In genomic region chr1:205147191-205147590, GRCh38 we compare ENCODE assay signal across 20 cellular contexts. TPM values are rescaled to one million over a fixed set of nuclear protein-coding genes. Genes with fewer than 3 reads are reported as not detected.
DNase-seq lines count a peak whose midpoint lies in the region; ATAC-seq, FAIRE-seq and TF ChIP-seq lines count a peak whose summit lies in the region.
"Had no signal": no experiment of that assay in that cellular context is flagged by ENCODE, and none has a peak within 500 bp of the region (broad histone marks: within the 10 kb centered on the region; RNA-seq: fewer than 3 reads in every experiment).

No MANE protein-coding gene starts in this region.

- POLR2A ChIA-PET in CD4-positive, alpha-beta T cell (lab: Charles Lee), result interaction anchor here (1.2 kb wide), 1 partner anchor 25 kb away, joined by 3 read pairs; the partner anchor contains the start of gene RBBP5

- no peak overlapping the region for H3K4me3 Mint-ChIP-seq in CD4-positive, alpha-beta T cell
- H3K4me3 Mint-ChIP-seq: effector memory CD8-positive, alpha-beta T cell; H9; memory B cell had no signal

- intact Hi-C loops in adrenal gland (cut with DNase I), result no loop called here
- intact Hi-C loops in sciatic nerve (cut with DNase I), result no loop called here
- intact Hi-C loops in CD4-positive, alpha-beta T cell (cut with DNase I, micrococcal nuclease), result no loop called here

- H3K9me3 ChIP-seq in adrenal gland (replicated peaks in 1 of 3) (no peaks in the 10 kb centered on the region), BE2C (no peaks in the 10 kb centered on the region)
- H3K9me3 ChIP-seq in CD4-positive, alpha-beta T cell (ENCODE audit: control insufficient read depth, low read length), result no peaks in the 10 kb centered on the region
- H3K9me3 ChIP-seq: ascending aorta had no signal

- TF ChIP-seq POLR2A in H54 (IDR thresholded peaks at IDR 0.05; ENCODE audit: low read depth, low read length), result no peak
- no peak for TF ChIP-seq POLR2A in adrenal gland (IDR thresholded peaks at IDR 0.05)

- peak; percentile 78 for DNase-seq in A172 (ENCODE audit: low spot score)
- peak; percentile 23 for DNase-seq in H54 (ENCODE audit: insufficient read length, low spot score)
- peak in 6 of 7 donors; percentile 53 to 71 (median 65) for DNase-seq in adrenal gland
- DNase-seq in fibroblast of villous mesenchyme (ENCODE audit: low read depth), result peak; percentile 44
- no peak for DNase-seq in sciatic nerve (ENCODE audit: low spot score)
- DNase-seq in activated CD4-positive, alpha-beta T cell treated with anti-CD3 and anti-CD28 coated beads, Interleukin-2, amount 50 U/mL, for 1 hour, result no peak
- DNase-seq in CD4-positive, alpha-beta T cell, result no peak
- no peak for DNase-seq in BE2C
- DNase-seq: activated CD8-positive, alpha-beta memory T cell treated with anti-CD3 and anti-CD28 coated beads, Interleukin-2, amount 50 U/mL, for 4 hours; AML-193; DMS79; effector memory CD8-positive, alpha-beta T cell; H9; hypothalamus; NCI-H1105 treated with DMSO at 0.1 percent for 48 hours; NCI-H510A; nucleus accumbens; stimulated activated CD8-positive, alpha-beta memory T cell treated with anti-CD3 and anti-CD28 coated beads, Interleukin-4, amount 100 ng/mL, for 48 hours had no signal

- no peaks in the 10 kb centered on the region for H3K9me3 Mint-ChIP-seq in CD4-positive, alpha-beta T cell
- H3K9me3 Mint-ChIP-seq: effector memory CD8-positive, alpha-beta T cell; H9; memory B cell had no signal

- CTCF ChIA-PET in CD4-positive, alpha-beta T cell (lab: Charles Lee), result no interaction called here

- H3K27ac ChIP-seq in adrenal gland, result peak overlapping the region in 1 of 5 donors; percentile 48
- H3K27ac ChIP-seq in CD4-positive, alpha-beta T cell (ENCODE audit: low read depth, low read length), result no peak overlapping the region
- H3K27ac ChIP-seq: ascending aorta had no signal

- no peak overlapping the region for H3K4me3 ChIP-seq in adrenal gland
- H3K4me3 ChIP-seq in fibroblast of villous mesenchyme (ENCODE audit: low read depth, low read length), result no peak overlapping the region
- no peak overlapping the region for H3K4me3 ChIP-seq in BE2C (ENCODE audit: low read depth, low read length)
- H3K4me3 ChIP-seq: ascending aorta had no signal

- H3K4me1 ChIP-seq in adrenal gland (replicated peaks in 1 of 2) (peaks cover 15 to 24% of the 10 kb centered on the region in 2 donors), BE2C (no peaks in the 10 kb centered on the region)

- H3K4me1 Mint-ChIP-seq in CD4-positive, alpha-beta T cell (ENCODE audit: low read depth), result no peaks in the 10 kb centered on the region
- H3K4me1 Mint-ChIP-seq: memory B cell had no signal

- no peak overlapping the region for H3K27ac Mint-ChIP-seq in CD4-positive, alpha-beta T cell
- H3K27ac Mint-ChIP-seq: effector memory CD8-positive, alpha-beta T cell; memory B cell had no signal

- no peak for ATAC-seq in sciatic nerve
- ATAC-seq in CD4-positive, alpha-beta T cell (ENCODE audit: poor library complexity), result no peak
- ATAC-seq: effector memory CD8-positive, alpha-beta T cell had no signal

- 81 to 92% (median 88%) methylated on average over 2 of the region's 2 CpGs for WGBS in adrenal gland, 4 donors

- peaks cover 0 to 23% of the 10 kb centered on the region in 2 donors for H3K36me3 ChIP-seq in adrenal gland (replicated peaks in 1 of 2)
- H3K36me3 ChIP-seq in BE2C, result no peaks in the 10 kb centered on the region

- TF ChIP-seq CTCF in adrenal gland (IDR thresholded peaks at IDR 0.05), result no peak
- TF ChIP-seq CTCF in fibroblast of villous mesenchyme (IDR thresholded peaks at IDR 0.05; ENCODE audit: insufficient read depth, low read depth, low read length), result no peak
- TF ChIP-seq CTCF in CD4-positive, alpha-beta T cell (IDR thresholded peaks at IDR 0.05), result no peak
- TF ChIP-seq CTCF in BE2C (IDR thresholded peaks at IDR 0.05; ENCODE audit: low read depth, low read length), result no peak

- no peaks in the 10 kb centered on the region for H3K27me3 ChIP-seq in adrenal gland
- no peaks in the 10 kb centered on the region for H3K27me3 ChIP-seq in CD4-positive, alpha-beta T cell (ENCODE audit: control insufficient read depth, insufficient read depth, low read length)
- no peaks in the 10 kb centered on the region for H3K27me3 ChIP-seq in BE2C
- H3K27me3 ChIP-seq: ascending aorta had no signal

- FAIRE-seq in H54 (lab: Jason Lieb, UNC), result no peak

- peaks cover 52% of the 10 kb centered on the region for H3K36me3 Mint-ChIP-seq in CD4-positive, alpha-beta T cell (ENCODE audit: low read depth)

- no peaks in the 10 kb centered on the region for H3K27me3 Mint-ChIP-seq in CD4-positive, alpha-beta T cell
- H3K27me3 Mint-ChIP-seq: effector memory CD8-positive, alpha-beta T cell; memory B cell had no signal

RNA-seq across cellular contexts. Expression of gene RBBP5, which starts 25.4 kb away (rescaled TPM):
- total RNA-seq in A172 (2014; rRNA removed; shearing (Covaris generic)), result 30.7 and 37.9 TPM in 2 replicates
- 10 to 100 TPM; 15.8 to 26.0 (median 19.3) TPM for total RNA-seq in adrenal gland
- 10 to 100 TPM in 1 of 3 donors, 1 to 10 TPM in 2; 4.7 to 24.0 (median 5.9) TPM for polyA plus RNA-seq in adrenal gland
- total RNA-seq in fibroblast of villous mesenchyme, result 14.2 and 22.5 TPM in 2 replicates
- 18.1 TPM for total RNA-seq in sciatic nerve
- 10 to 100 TPM; 14.8 to 15.6 TPM for total RNA-seq in CD4-positive, alpha-beta T cell
- polyA plus RNA-seq in BE2C (2012; ENCODE audit: insufficient read depth, insufficient read length, low read depth), result 27.2 TPM

Comparison
In these comparisons a context has a peak if more than half of its experiments do, and no peak if none do; other contexts are left out.
1. DNase-seq: peak in A172 (single experiment), H54 (single experiment), adrenal gland (6 of 7) and fibroblast of villous mesenchyme (single experiment); none in sciatic nerve (single experiment), activated CD4-positive, alpha-beta T cell treated with anti-CD3 and anti-CD28 coated beads, Interleukin-2, amount 50 U/mL, for 1 hour (single experiment), CD4-positive, alpha-beta T cell (0 of 10) and BE2C (single experiment).